In the genomic region with DNA sequence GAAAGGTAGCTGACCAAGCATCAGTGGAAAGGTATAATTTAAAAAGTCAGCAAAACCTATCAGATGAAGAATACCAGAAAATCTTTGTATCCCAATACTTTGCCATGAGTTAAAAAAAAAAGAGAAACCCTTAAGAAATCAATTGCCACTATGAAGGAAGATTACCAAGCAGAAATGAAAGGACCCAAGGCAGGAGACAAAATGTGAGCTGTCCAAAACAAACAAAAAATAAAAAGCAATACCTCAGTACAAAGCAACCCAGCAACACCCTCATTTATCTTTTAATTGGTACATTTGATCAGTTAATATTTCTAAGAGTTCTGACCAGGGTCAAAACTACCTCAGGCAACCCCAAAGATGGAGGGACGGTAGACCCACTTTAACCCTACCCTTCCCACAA, we compare ENCODE assay signal across 1 cellular context.
TF ChIP-seq lines count a peak whose summit lies in the region.

No MANE protein-coding gene starts in this region.

TF ChIP-seq in A549, 52 proteins besides CTCF, POLR2A, EP300 and RAD21 (continued from another document):
- TF ChIP-seq, protein P1, sequence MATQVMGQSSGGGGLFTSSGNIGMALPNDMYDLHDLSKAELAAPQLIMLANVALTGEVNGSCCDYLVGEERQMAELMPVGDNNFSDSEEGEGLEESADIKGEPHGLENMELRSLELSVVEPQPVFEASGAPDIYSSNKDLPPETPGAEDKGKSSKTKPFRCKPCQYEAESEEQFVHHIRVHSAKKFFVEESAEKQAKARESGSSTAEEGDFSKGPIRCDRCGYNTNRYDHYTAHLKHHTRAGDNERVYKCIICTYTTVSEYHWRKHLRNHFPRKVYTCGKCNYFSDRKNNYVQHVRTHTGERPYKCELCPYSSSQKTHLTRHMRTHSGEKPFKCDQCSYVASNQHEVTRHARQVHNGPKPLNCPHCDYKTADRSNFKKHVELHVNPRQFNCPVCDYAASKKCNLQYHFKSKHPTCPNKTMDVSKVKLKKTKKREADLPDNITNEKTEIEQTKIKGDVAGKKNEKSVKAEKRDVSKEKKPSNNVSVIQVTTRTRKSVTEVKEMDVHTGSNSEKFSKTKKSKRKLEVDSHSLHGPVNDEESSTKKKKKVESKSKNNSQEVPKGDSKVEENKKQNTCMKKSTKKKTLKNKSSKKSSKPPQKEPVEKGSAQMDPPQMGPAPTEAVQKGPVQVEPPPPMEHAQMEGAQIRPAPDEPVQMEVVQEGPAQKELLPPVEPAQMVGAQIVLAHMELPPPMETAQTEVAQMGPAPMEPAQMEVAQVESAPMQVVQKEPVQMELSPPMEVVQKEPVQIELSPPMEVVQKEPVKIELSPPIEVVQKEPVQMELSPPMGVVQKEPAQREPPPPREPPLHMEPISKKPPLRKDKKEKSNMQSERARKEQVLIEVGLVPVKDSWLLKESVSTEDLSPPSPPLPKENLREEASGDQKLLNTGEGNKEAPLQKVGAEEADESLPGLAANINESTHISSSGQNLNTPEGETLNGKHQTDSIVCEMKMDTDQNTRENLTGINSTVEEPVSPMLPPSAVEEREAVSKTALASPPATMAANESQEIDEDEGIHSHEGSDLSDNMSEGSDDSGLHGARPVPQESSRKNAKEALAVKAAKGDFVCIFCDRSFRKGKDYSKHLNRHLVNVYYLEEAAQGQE (IDR thresholded peaks at IDR 0.05): peak; percentile 64; the same call in 1 of the 2 replicates
- no peak for TF ChIP-seq MYC (IDR thresholded peaks at IDR 0.05; ENCODE audit: borderline replicate concordance, low read length)
